In the genomic region with DNA sequence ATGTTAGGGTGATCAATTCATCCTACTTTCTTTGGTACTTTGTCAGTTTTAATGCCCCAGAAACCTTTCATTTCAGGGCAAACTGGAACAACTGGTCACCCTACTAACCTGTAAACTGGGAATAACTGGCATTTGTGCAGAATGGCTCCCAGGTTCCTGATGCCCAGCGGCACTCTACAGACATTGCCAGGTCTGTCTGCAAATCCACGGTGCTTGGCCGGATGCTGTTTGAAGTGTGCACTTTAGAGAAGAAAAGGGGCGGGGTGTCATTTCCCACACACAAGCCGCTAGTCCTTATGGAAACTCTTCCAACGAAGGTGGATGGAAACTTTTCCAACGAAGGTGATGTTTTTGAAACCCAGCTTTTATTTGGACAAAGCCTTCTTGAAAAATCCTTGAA, we compare ENCODE assay signal across 1 cellular context.
TF ChIP-seq lines count a peak whose summit lies in the region.

No MANE protein-coding gene starts in this region.

TF ChIP-seq in SK-N-SH, 30 proteins besides CTCF, POLR2A, EP300 and RAD21 (continued from another document):
- no peak for TF ChIP-seq TAF1 (IDR thresholded peaks at IDR 0.05; ENCODE audit: borderline replicate concordance, low read depth, low read length)
- TF ChIP-seq SMC3 (IDR thresholded peaks at IDR 0.05; ENCODE audit: low read depth, low read length) = no peak
